ENCODE assay signal across 14 cellular contexts in genomic region chr2:102144128-102144527, GRCh38. TPM values are rescaled to one million over a fixed set of nuclear protein-coding genes. Genes with fewer than 3 reads are reported as not detected.
A peak's percentile ranks its signal among the peaks of the same experiment; 100 is the strongest.
DNase-seq lines count a peak whose midpoint lies in the region; ATAC-seq and TF ChIP-seq lines count a peak whose summit lies in the region.
"Had no signal": no experiment of that assay in that cellular context is flagged by ENCODE, and none has a peak within 500 bp of the region (broad histone marks: within the 10 kb centered on the region; RNA-seq: fewer than 3 reads in every experiment).

No MANE protein-coding gene starts in this region.

- no peak overlapping the region for H3K27ac ChIP-seq in AG04450 (ENCODE audit: low read depth, low read length)
- peak overlapping the region in 1 of 2 donors; percentile 96 for H3K27ac ChIP-seq in ascending aorta
- H3K27ac ChIP-seq: BLaER1, RWPE1 had no signal

- peaks cover 0 to 8% of the 10 kb centered on the region in 2 donors for H3K36me3 ChIP-seq in ascending aorta
- H3K36me3 ChIP-seq: BLaER1 had no signal

- CTCF ChIA-PET in AG04450 (lab: Charles Lee): interaction anchor here (1.2 to 2.5 kb wide), 4 partner anchors 12 to 138 kb away, joined by 3 to 6 read pairs (median 6); no protein-coding TSS in a partner anchor
- CTCF ChIA-PET in activated CD8-positive, alpha-beta T cell treated with anti-CD3 and anti-CD28 coated beads for 36 hours (lab: Charles Lee): interaction anchor here (1.5 kb wide), 1 partner anchor 96 kb away, joined by 4 read pairs; no protein-coding TSS in a partner anchor

- H3K4me3 ChIP-seq in AG04450 (ENCODE audit: low read depth, low read length) (peak overlapping the region; percentile 88), ascending aorta (peak overlapping the region; percentile 64 to 77), foreskin fibroblast (ENCODE audit: low read depth in 1 of 2, low read length in 2 of 2) (peak overlapping the region; percentile 71 to 75)
- H3K4me3 ChIP-seq: BLaER1 had no signal

- peak overlapping the region; percentile 86 for H3K4me3 Mint-ChIP-seq in osteocyte (ENCODE audit: unreplicated experiment)
- H3K4me3 Mint-ChIP-seq in activated CD8-positive, alpha-beta T cell treated with anti-CD3 and anti-CD28 coated beads for 36 hours: no peak overlapping the region
- H3K4me3 Mint-ChIP-seq: central memory CD8-positive, alpha-beta T cell; memory B cell had no signal

- intact Hi-C loops in ascending aorta (cut with DNase I): loop anchor here (5.0 kb wide), 1 partner anchor 37 kb away; no protein-coding TSS in a partner anchor
- intact Hi-C loops in activated CD8-positive, alpha-beta T cell treated with anti-CD3 and anti-CD28 coated beads for 36 hours (cut with micrococcal nuclease): no loop called here

- H3K27me3 ChIP-seq in AG04450 (ENCODE audit: control insufficient read depth, insufficient read depth, low read length) (no peaks in the 10 kb centered on the region), ascending aorta (no peaks in the 10 kb centered on the region)
- H3K27me3 ChIP-seq: BLaER1 had no signal

- H3K27me3 Mint-ChIP-seq in osteocyte (ENCODE audit: unreplicated experiment): no peaks in the 10 kb centered on the region
- H3K27me3 Mint-ChIP-seq in activated CD8-positive, alpha-beta T cell treated with anti-CD3 and anti-CD28 coated beads for 36 hours: peaks cover 28% of the 10 kb centered on the region

- TF ChIP-seq CTCF in AG04450 (IDR thresholded peaks at IDR 0.05; ENCODE audit: low read depth, low read length): no peak
- TF ChIP-seq CTCF in ascending aorta (IDR thresholded peaks at IDR 0.05): no peak
- no peak for TF ChIP-seq CTCF in foreskin fibroblast (IDR thresholded peaks at IDR 0.05; ENCODE audit: low read depth, low read length)
- no peak for TF ChIP-seq CTCF in osteocyte (IDR thresholded peaks at IDR 0.05)
- TF ChIP-seq CTCF in activated CD8-positive, alpha-beta T cell treated with anti-CD3 and anti-CD28 coated beads for 36 hours (IDR thresholded peaks at IDR 0.05): no peak

- DNase-seq in AG04450 (ENCODE audit: low read depth, low spot score): no peak
- DNase-seq in ascending aorta (ENCODE audit: low spot score in 2 of 2): no peak
- DNase-seq in foreskin fibroblast: peak; percentile 34 to 48
- no peak for DNase-seq in osteocyte (ENCODE audit: extremely low spot score, unreplicated experiment)
- DNase-seq in activated CD8-positive, alpha-beta T cell treated with anti-CD3 and anti-CD28 coated beads for 36 hours: no peak
- no peak for DNase-seq in activated naive CD4-positive, alpha-beta T cell treated with Interleukin-2 at 50 U/mL for 16 hours

- POLR2A ChIA-PET in AG04450 (lab: Yijun Ruan, JAX): interaction anchor here (2.9 to 3.8 kb wide), 2 partner anchors 17 to 40 kb away, joined by 14 to 36 read pairs; no protein-coding TSS in a partner anchor
- POLR2A ChIA-PET in activated CD8-positive, alpha-beta T cell treated with anti-CD3 and anti-CD28 coated beads for 36 hours (lab: Charles Lee): no interaction called here

- H3K36me3 Mint-ChIP-seq in osteocyte (ENCODE audit: unreplicated experiment): peaks cover 37% of the 10 kb centered on the region
- H3K36me3 Mint-ChIP-seq in activated CD8-positive, alpha-beta T cell treated with anti-CD3 and anti-CD28 coated beads for 36 hours (ENCODE audit: low read depth): peaks cover 33% of the 10 kb centered on the region

- H3K27ac Mint-ChIP-seq in osteocyte (ENCODE audit: unreplicated experiment): peak overlapping the region; percentile 59
- H3K27ac Mint-ChIP-seq in activated CD8-positive, alpha-beta T cell treated with anti-CD3 and anti-CD28 coated beads for 36 hours: no peak overlapping the region
- H3K27ac Mint-ChIP-seq: memory B cell had no signal

- ATAC-seq in GM21360 (IDR thresholded peaks at IDR 0.05; ENCODE audit: unreplicated experiment) (no peak), GM21447 (IDR thresholded peaks at IDR 0.05; ENCODE audit: unreplicated experiment) (no peak)
- ATAC-seq in activated CD8-positive, alpha-beta T cell treated with anti-CD3 and anti-CD28 coated beads for 36 hours: no peak

- peaks cover 16% of the 10 kb centered on the region for H3K9me3 Mint-ChIP-seq in osteocyte (ENCODE audit: unreplicated experiment)
- H3K9me3 Mint-ChIP-seq in activated CD8-positive, alpha-beta T cell treated with anti-CD3 and anti-CD28 coated beads for 36 hours: peaks cover 54% of the 10 kb centered on the region

- peaks cover 0 to 5% of the 10 kb centered on the region in 2 donors for H3K4me1 ChIP-seq in ascending aorta

- H3K9me3 ChIP-seq in AG04450 (ENCODE audit: control insufficient read depth, insufficient read depth, low read length) (peaks cover 46% of the 10 kb centered on the region), ascending aorta (peaks cover 10 to 38% of the 10 kb centered on the region in 2 donors)

- H3K4me1 Mint-ChIP-seq in osteocyte (ENCODE audit: unreplicated experiment): peaks cover 79% of the 10 kb centered on the region
- peaks cover 35% of the 10 kb centered on the region for H3K4me1 Mint-ChIP-seq in activated CD8-positive, alpha-beta T cell treated with anti-CD3 and anti-CD28 coated beads for 36 hours (ENCODE audit: low read depth)

RNA-seq across cellular contexts. Expression of gene IL1R1, which starts 1.6 kb away (rescaled TPM):
- polyA plus RNA-seq in AG04450 (2011; rRNA removed): 88.8 and 102 TPM in 2 replicates
- 48.1 and 53.2 TPM in 2 replicates for polyA minus RNA-seq in AG04450 (2011; rRNA and poly(A)+ RNA removed)
- total RNA-seq in ascending aorta: 132 TPM
- 56.3 and 59.8 TPM in 2 replicates for total RNA-seq in osteocyte
- under 1 TPM; 0.63 to 0.68 TPM for total RNA-seq in activated CD8-positive, alpha-beta T cell treated with anti-CD3 and anti-CD28 coated beads for 36 hours

RNA-seq across cellular contexts. Expression of gene IL1RL2, which starts 42.7 kb away (rescaled TPM):
- 0.37 and 0.72 TPM in 2 replicates for polyA plus RNA-seq in AG04450 (2011; rRNA removed)
- 0.32 and 0.83 TPM in 2 replicates for polyA minus RNA-seq in AG04450 (2011; rRNA and poly(A)+ RNA removed)
- total RNA-seq in ascending aorta: not detected
- 0.21 TPM in 1 of 2 replicates, not detected in the other for total RNA-seq in osteocyte
- total RNA-seq in activated CD8-positive, alpha-beta T cell treated with anti-CD3 and anti-CD28 coated beads for 36 hours: not detected
- total RNA-seq: M059J, NCI-H460 had no signal

Comparison
In these comparisons a context has a peak if more than half of its experiments do, and no peak if none do; other contexts are left out.
1. DNase-seq: peak in foreskin fibroblast (2 of 2); none in AG04450 (single experiment), ascending aorta (0 of 2), osteocyte (single experiment), activated CD8-positive, alpha-beta T cell treated with anti-CD3 and anti-CD28 coated beads for 36 hours (single experiment) and activated naive CD4-positive, alpha-beta T cell treated with Interleukin-2 at 50 U/mL for 16 hours (single experiment).
2. RNA of gene IL1R1, which starts 1.6 kb away (total RNA-seq): 132 TPM in ascending aorta (single experiment) and 56.3 to 59.8 TPM in osteocyte; 0.63 to 0.68 TPM in activated CD8-positive, alpha-beta T cell treated with anti-CD3 and anti-CD28 coated beads for 36 hours; every median in the first group is over 10 times any median in the second.
3. Peak in every context shown above with its lines, with median percentiles within 50 percentile points of each other: H3K4me3 ChIP-seq.